In genomic region chr9:112074250-112075008, GRCh38 we compare ENCODE assay signal across 8 cellular contexts.
DNase-seq lines count a peak whose midpoint lies in the region; ATAC-seq and TF ChIP-seq lines count a peak whose summit lies in the region.

No MANE protein-coding gene starts in this region.

- no peaks in the 10 kb centered on the region for H3K36me3 ChIP-seq in KMS-11 (ENCODE audit: insufficient read depth)

- no peaks in the 10 kb centered on the region for H3K79me2 ChIP-seq in KMS-11 (ENCODE audit: insufficient read depth, low read depth)

- H3K9me3 Mint-ChIP-seq in activated naive CD8-positive, alpha-beta T cell treated with anti-CD3 and anti-CD28 coated beads, Interleukin-2, amount 50 U/mL, for 24 hours = no peaks in the 10 kb centered on the region

- no peaks in the 10 kb centered on the region for H3K27me3 ChIP-seq in KMS-11 (ENCODE audit: insufficient read depth, low read depth)

- H3K4me1 ChIP-seq in KMS-11 (ENCODE audit: low read depth, poor library complexity, severe bottlenecking) = no peaks in the 10 kb centered on the region

- peaks cover 8% of the 10 kb centered on the region for H3K36me3 Mint-ChIP-seq in activated naive CD8-positive, alpha-beta T cell treated with anti-CD3 and anti-CD28 coated beads, Interleukin-2, amount 50 U/mL, for 24 hours (ENCODE audit: low read depth)

- no peak overlapping the region for H3K27ac ChIP-seq in KMS-11

- intact Hi-C loops in left ventricle myocardium superior (cut with micrococcal nuclease) (loop anchor here (1.0 kb wide), 1 partner anchor 314 kb away; no protein-coding TSS in a partner anchor), sciatic nerve (cut with DNase I) (no loop called here)

- ATAC-seq in activated naive CD8-positive, alpha-beta T cell treated with anti-CD3 and anti-CD28 coated beads, Interleukin-2, amount 50 U/mL, for 24 hours = peak; percentile 82
- ATAC-seq in left ventricle myocardium superior = peak; percentile 90
- ATAC-seq in sciatic nerve = peak; percentile 91

- TF ChIP-seq CTCF in KMS-11 (conservative IDR thresholded peaks at IDR 0.05; ENCODE audit: low read depth, low read length) = peak; percentile 94

- DNase-seq in NOMO-1 treated with DMSO at 0.1 percent for 48 hours (lab: John Stamatoyannopoulos, UW; ENCODE audit: unreplicated experiment) (peak; percentile 58), NOMO-1 treated with dmso at 0.1 percent for 144 hours (lab: John Stamatoyannopoulos, UW; ENCODE audit: unreplicated experiment) (no peak), SW 1271 (lab: John Stamatoyannopoulos, UW) (peak; percentile 50 to 88), left ventricle myocardium superior (peak; percentile 48), sciatic nerve (ENCODE audit: low spot score) (peak; percentile 83), occipital lobe (lab: John Stamatoyannopoulos, UW) (no peak)
- DNase-seq in activated naive CD8-positive, alpha-beta T cell treated with anti-CD3 and anti-CD28 coated beads, Interleukin-2, amount 50 U/mL, for 24 hours = peak; percentile 76

- H3K4me2 ChIP-seq in KMS-11 = no peak overlapping the region

- H4K20me1 ChIP-seq in KMS-11 (ENCODE audit: insufficient read depth) = no peaks in the 10 kb centered on the region

- H2AFZ ChIP-seq in KMS-11 (ENCODE audit: low read depth) = no peak overlapping the region

- peaks cover 38% of the 10 kb centered on the region for H3K4me1 Mint-ChIP-seq in activated naive CD8-positive, alpha-beta T cell treated with anti-CD3 and anti-CD28 coated beads, Interleukin-2, amount 50 U/mL, for 24 hours

- H3K4me3 Mint-ChIP-seq in activated naive CD8-positive, alpha-beta T cell treated with anti-CD3 and anti-CD28 coated beads, Interleukin-2, amount 50 U/mL, for 24 hours = peak overlapping the region; percentile 42

- no peak overlapping the region for H3K9ac ChIP-seq in KMS-11

- no peaks in the 10 kb centered on the region for H3K27me3 Mint-ChIP-seq in activated naive CD8-positive, alpha-beta T cell treated with anti-CD3 and anti-CD28 coated beads, Interleukin-2, amount 50 U/mL, for 24 hours

- H3K27ac Mint-ChIP-seq in activated naive CD8-positive, alpha-beta T cell treated with anti-CD3 and anti-CD28 coated beads, Interleukin-2, amount 50 U/mL, for 24 hours = peak overlapping the region; percentile 80

- H3K4me3 ChIP-seq in KMS-11 (IDR thresholded peaks at IDR 0.05; ENCODE audit: insufficient read depth, low read depth, low read length) = no peak overlapping the region

Comparison
In these comparisons a context has a peak if more than half of its experiments do, and no peak if none do; other contexts are left out.
1. DNase-seq: peak in NOMO-1 treated with DMSO at 0.1 percent for 48 hours (single experiment), SW 1271 (2 of 2), activated naive CD8-positive, alpha-beta T cell treated with anti-CD3 and anti-CD28 coated beads, Interleukin-2, amount 50 U/mL, for 24 hours (single experiment), left ventricle myocardium superior (single experiment) and sciatic nerve (single experiment); none in NOMO-1 treated with dmso at 0.1 percent for 144 hours (single experiment) and occipital lobe (single experiment).
2. Peak in every context shown above with its lines, with median percentiles within 50 percentile points of each other: ATAC-seq.